1 cellular context compared by ENCODE assay signal in the genomic region with DNA sequence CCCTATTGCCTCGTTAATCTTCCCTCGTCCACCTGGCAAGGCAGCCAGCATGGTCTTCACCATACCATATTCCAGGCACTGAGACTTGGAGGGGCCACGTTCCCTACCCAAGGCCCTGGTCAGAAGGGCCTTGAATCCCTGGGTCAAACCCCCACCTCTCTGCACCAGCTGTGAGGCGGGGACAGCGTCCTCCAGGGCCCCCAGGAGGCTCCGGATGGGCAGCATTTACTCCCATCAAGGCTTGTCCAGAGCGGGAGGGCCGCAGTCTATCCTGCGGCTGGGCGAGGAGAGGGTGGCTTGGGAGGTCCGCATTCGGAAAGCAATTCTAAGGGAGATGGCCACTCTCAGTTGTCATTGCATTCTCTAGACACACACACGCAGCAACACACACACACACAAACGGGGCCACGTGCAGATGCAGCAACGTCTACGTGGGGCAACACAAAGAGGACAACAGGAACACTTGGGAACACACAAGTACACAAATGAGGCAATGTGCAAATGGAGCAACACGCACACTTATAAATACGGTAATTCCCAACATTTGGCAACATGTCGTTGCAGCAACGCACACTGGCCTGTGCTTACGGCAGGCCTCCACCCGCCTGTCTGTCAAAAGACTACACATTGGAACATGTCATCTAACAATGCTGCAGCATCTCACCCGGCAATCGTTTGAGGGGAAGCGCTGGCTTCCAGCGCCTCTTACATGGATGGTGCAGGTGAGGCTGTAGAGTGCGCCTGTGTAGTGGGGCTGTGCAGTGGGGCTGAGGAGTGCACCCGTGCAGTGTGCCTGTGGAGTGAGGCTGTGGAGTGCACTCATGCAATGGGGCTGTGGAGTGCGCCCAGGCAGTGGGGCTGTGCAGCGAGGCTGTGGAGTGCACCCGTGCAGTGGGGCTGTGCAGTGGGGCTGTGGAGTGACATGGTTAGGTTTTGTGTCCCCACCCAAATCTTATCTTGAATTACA.
TF ChIP-seq lines count a peak whose summit lies in the region.

No MANE protein-coding gene starts in this region.

TF ChIP-seq in K562, 482 proteins besides CTCF, POLR2A, EP300 and RAD21:
- TF ChIP-seq, protein P1, sequence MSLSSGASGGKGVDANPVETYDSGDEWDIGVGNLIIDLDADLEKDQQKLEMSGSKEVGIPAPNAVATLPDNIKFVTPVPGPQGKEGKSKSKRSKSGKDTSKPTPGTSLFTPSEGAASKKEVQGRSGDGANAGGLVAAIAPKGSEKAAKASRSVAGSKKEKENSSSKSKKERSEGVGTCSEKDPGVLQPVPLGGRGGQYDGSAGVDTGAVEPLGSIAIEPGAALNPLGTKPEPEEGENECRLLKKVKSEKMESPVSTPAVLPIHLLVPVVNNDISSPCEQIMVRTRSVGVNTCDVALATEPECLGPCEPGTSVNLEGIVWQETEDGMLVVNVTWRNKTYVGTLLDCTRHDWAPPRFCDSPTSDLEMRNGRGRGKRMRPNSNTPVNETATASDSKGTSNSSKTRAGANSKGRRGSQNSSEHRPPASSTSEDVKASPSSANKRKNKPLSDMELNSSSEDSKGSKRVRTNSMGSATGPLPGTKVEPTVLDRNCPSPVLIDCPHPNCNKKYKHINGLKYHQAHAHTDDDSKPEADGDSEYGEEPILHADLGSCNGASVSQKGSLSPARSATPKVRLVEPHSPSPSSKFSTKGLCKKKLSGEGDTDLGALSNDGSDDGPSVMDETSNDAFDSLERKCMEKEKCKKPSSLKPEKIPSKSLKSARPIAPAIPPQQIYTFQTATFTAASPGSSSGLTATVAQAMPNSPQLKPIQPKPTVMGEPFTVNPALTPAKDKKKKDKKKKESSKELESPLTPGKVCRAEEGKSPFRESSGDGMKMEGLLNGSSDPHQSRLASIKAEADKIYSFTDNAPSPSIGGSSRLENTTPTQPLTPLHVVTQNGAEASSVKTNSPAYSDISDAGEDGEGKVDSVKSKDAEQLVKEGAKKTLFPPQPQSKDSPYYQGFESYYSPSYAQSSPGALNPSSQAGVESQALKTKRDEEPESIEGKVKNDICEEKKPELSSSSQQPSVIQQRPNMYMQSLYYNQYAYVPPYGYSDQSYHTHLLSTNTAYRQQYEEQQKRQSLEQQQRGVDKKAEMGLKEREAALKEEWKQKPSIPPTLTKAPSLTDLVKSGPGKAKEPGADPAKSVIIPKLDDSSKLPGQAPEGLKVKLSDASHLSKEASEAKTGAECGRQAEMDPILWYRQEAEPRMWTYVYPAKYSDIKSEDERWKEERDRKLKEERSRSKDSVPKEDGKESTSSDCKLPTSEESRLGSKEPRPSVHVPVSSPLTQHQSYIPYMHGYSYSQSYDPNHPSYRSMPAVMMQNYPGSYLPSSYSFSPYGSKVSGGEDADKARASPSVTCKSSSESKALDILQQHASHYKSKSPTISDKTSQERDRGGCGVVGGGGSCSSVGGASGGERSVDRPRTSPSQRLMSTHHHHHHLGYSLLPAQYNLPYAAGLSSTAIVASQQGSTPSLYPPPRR (CRISPR knock-in tag; IDR thresholded peaks at IDR 0.05; ENCODE audit: borderline replicate concordance): no peak
- TF ChIP-seq, protein P2, sequence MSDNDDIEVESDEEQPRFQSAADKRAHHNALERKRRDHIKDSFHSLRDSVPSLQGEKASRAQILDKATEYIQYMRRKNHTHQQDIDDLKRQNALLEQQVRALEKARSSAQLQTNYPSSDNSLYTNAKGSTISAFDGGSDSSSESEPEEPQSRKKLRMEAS (CRISPR knock-in tag; IDR thresholded peaks at IDR 0.05): 0 out of 2 replicates have a peak, but pooled peaks have one; percentile 13
- TF ChIP-seq ZBED1 (IDR thresholded peaks at IDR 0.05): no peak
- TF ChIP-seq, protein P3, sequence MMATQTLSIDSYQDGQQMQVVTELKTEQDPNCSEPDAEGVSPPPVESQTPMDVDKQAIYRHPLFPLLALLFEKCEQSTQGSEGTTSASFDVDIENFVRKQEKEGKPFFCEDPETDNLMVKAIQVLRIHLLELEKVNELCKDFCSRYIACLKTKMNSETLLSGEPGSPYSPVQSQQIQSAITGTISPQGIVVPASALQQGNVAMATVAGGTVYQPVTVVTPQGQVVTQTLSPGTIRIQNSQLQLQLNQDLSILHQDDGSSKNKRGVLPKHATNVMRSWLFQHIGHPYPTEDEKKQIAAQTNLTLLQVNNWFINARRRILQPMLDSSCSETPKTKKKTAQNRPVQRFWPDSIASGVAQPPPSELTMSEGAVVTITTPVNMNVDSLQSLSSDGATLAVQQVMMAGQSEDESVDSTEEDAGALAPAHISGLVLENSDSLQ (IDR thresholded peaks at IDR 0.05): 0 out of 2 replicates have a peak, but pooled peaks have one; percentile 27
